Comparison of ENCODE assay signal across 1 cellular context in the genomic region with DNA sequence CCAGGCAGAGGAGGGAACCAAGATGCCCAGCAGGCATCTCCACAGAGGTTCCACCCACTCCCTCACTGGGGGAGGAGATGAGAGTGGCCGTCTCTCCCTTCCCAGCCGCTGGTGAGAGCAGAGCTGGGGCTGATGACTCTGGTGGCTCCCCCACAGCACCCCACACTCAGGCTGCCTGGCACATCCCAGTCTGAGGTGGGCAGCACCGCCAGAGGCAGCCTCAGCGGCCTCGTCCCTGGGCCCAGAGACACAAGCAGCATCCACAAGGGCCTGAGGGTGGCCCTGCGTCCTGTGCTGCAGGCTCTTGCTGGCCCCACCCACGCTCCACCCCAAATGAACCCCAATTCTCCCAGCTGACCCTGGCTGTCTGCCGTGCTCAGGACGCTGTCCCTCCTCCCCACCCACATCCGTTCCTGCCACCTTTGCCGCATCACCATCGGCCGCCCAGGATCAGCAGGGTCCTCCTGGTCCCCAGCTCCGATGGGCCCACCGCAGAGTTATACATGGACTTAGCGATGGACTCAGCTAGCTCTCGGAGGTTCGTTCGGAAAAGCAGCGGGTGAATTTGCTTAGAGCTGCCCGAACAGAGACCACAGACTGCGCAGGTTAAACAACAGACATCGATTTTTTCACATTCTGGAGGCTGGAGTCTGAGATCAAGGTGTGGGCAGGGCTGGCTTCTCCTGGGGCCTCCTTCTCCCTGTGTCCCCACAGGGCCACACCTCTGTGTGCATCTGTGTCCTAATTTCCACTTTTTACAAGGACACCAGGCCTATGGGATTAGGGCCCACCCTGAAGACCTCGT.
TF ChIP-seq lines count a peak whose summit lies in the region.

No MANE protein-coding gene starts in this region.

TF ChIP-seq in H1, 55 proteins besides CTCF, POLR2A, EP300 and RAD21:
- TF ChIP-seq HDAC6 (IDR thresholded peaks at IDR 0.05; ENCODE audit: low read depth, low read length): no peak
- TF ChIP-seq KDM5A (IDR thresholded peaks at IDR 0.05; ENCODE audit: low read length): no peak
